In the genomic region with DNA sequence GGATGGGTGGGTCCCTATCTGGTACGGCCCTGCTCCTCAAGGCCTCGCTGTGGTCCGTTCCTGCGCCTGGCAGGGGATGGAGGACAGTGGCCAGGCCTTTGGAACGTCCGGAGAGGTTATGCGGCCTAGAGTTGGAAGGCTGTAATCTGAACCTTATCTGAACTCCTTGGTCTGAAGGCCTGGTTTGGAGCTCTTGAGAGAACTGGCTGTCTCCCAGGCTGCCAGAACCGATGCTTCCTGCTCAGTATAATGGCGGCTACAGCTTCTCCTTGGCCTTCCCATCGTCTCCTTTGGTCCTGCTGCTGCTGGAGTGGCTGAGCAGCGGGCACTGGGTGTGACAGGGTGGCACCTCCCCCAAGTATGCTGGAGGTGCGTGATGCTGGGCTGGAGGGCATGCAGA, we compare ENCODE assay signal across 15 cellular contexts.
DNase-seq lines count a peak whose midpoint lies in the region; ATAC-seq and TF ChIP-seq lines count a peak whose summit lies in the region.
"Had no signal": no experiment of that assay in that cellular context is flagged by ENCODE, and none has a peak within 500 bp of the region (broad histone marks: within the 10 kb centered on the region; RNA-seq: fewer than 3 reads in every experiment).

No MANE protein-coding gene starts in this region.

- H3K4me3 ChIP-seq in spleen, result no peak overlapping the region
- H3K4me3 ChIP-seq: SJCRH30 had no signal

- H3K27ac ChIP-seq in spleen, result peak overlapping the region in 6 of 8 donors; percentile 4 to 65 (median 42)
- H3K27ac ChIP-seq: SJCRH30 had no signal

- ATAC-seq in left ventricle myocardium superior, result peak; percentile 68
- ATAC-seq in HG03354 (IDR thresholded peaks at IDR 0.05; ENCODE audit: poor library complexity, severe bottlenecking, unreplicated experiment), result no peak
- ATAC-seq: CD8-positive, alpha-beta T cell had no signal

- intact Hi-C loops in left ventricle myocardium superior (cut with micrococcal nuclease) (no loop called here), spleen (cut with DNase I; ENCODE audit: low total_unique reads) (no loop called here)

- 74 to 86% (median 79%) methylated on average over 10 to 12 of the region's 12 CpGs for WGBS in spleen, 5 donors

- H3K36me3 ChIP-seq in spleen, result peaks cover 0 to 100% (median 94%) of the 10 kb centered on the region in 6 donors
- H3K36me3 ChIP-seq: SJCRH30 had no signal

- TF ChIP-seq POLR2A in spleen (IDR thresholded peaks at IDR 0.05), result no peak

- no peaks in the 10 kb centered on the region for H3K27me3 ChIP-seq in spleen (replicated peaks in 1 of 7)
- H3K27me3 ChIP-seq: SJCRH30 had no signal

- DNase-seq in NCI-H748 (lab: John Stamatoyannopoulos, UW; ENCODE audit: unreplicated experiment) (peak; percentile 33), NCI-H748 treated with DMSO at 0.1 percent for 48 hours (lab: John Stamatoyannopoulos, UW) (no peak), amniotic epithelial cell (ENCODE audit: low read depth) (peak; percentile 39), left ventricle myocardium superior (peak; percentile 63), spleen (no peak), globus pallidus (ENCODE audit: low spot score) (no peak)
- no peak for DNase-seq in activated CD4-positive, CD25-positive, alpha-beta regulatory T cell (lab: John Stamatoyannopoulos, UW)
- DNase-seq: ACHN; activated CD4-positive, alpha-beta T cell treated with anti-CD3 and anti-CD28 coated beads, Interleukin-2, amount 50 U/mL, for 4 hours; activated naive CD4-positive, alpha-beta T cell; CD8-positive, alpha-beta T cell; NCI-H1436 treated with DMSO at 0.1 percent for 48 hours; OCI-M1; SJCRH30 had no signal

- H3K9me3 ChIP-seq in spleen, result no peaks in the 10 kb centered on the region
- H3K9me3 ChIP-seq: SJCRH30 had no signal

- no peak for TF ChIP-seq CTCF in spleen (IDR thresholded peaks at IDR 0.05 in 8 of 11, conservative IDR thresholded peaks at IDR 0.05 in 3 of 11)

- peaks cover 2 to 72% (median 33%) of the 10 kb centered on the region in 6 donors for H3K4me1 ChIP-seq in spleen

Comparison
In these comparisons a context has a peak if more than half of its experiments do, and no peak if none do; other contexts are left out.
1. DNase-seq: peak in NCI-H748 (single experiment), amniotic epithelial cell (single experiment) and left ventricle myocardium superior (single experiment); none in NCI-H748 treated with DMSO at 0.1 percent for 48 hours (single experiment), spleen (single experiment), activated CD4-positive, CD25-positive, alpha-beta regulatory T cell (0 of 4) and globus pallidus (single experiment).